Comparison of ENCODE assay signal across 19 cellular contexts in the genomic region with DNA sequence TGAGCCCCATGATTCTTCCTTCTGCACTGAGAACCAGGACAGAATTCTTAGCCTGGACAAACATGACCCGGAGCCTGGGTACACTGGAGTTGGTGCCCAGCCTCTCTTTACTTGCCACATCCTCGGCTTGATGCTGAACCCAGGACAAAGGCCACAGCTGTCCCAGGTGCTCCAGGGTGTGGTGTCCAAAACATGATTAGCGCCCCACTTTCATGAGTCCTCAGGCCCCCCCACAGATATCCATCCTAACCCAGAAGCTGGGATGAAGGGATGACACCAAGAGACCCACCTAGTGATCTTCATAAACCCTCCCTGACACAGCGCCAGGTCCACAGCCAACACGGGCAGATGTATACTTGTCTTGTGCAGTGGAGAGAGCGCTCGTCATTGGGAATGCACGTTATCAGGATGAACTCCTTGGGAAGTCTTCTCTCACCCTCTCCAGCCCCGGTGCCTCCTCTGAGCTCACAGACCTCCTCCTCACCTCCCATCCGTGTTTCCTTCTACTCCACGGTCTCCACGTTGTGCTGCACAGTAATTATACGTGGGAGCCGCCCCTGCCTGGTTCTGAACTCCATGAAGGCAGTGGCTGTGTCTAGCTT. TPM values are rescaled to one million over a fixed set of nuclear protein-coding genes. Genes with fewer than 3 reads are reported as not detected.
DNase-seq lines count a peak whose midpoint lies in the region; ATAC-seq and TF ChIP-seq lines count a peak whose summit lies in the region.
"Had no signal": no experiment of that assay in that cellular context is flagged by ENCODE, and none has a peak within 500 bp of the region (broad histone marks: within the 10 kb centered on the region; RNA-seq: fewer than 3 reads in every experiment).

No MANE protein-coding gene starts in this region.

- H3K36me3 ChIP-seq in breast epithelium (no peaks in the 10 kb centered on the region), endodermal cell (ENCODE audit: control insufficient read depth, insufficient read depth, low read length) (no peaks in the 10 kb centered on the region), thyroid gland (no peaks in the 10 kb centered on the region)
- H3K36me3 ChIP-seq: pancreas had no signal

- H3K4me3 ChIP-seq in breast epithelium (no peak overlapping the region), endodermal cell (ENCODE audit: low read length) (no peak overlapping the region), thyroid gland (replicated peaks in 1 of 3) (no peak overlapping the region)
- H3K4me3 ChIP-seq: lung, pancreas had no signal

- WGBS in endodermal cell (ENCODE audit: insufficient coverage in 1 of 2, insufficient read length in 1 of 2), 2 experiments = 92 to 94% methylated on average over 9 to 14 of the region's 14 CpGs
- WGBS in thyroid gland, 2 donors = 78 to 81% methylated on average over 14 of the region's 14 CpGs

- no peaks in the 10 kb centered on the region for H3K27me3 Mint-ChIP-seq in MCF 10A (ENCODE audit: insufficient read depth, unreplicated experiment)
- no peaks in the 10 kb centered on the region for H3K27me3 Mint-ChIP-seq in endodermal cell (ENCODE audit: insufficient read depth)
- H3K27me3 Mint-ChIP-seq in nephron (ENCODE audit: low read depth) = no peaks in the 10 kb centered on the region
- H3K27me3 Mint-ChIP-seq in activated T-helper 1 cell treated with anti-CD3 and anti-CD28 coated beads, Interleukin-12 subunit alpha, Interleukin-12 subunit beta, Interleukin-2, Interleukin-4 antibody, amounts not matched to agents 30 ng/mL and 10 ng/mL and 1 ng/mL, durations not matched to agents 14 hours and 24 hours and 36 hours (ENCODE audit: insufficient read depth) = peaks cover 3% of the 10 kb centered on the region
- H3K27me3 Mint-ChIP-seq: activated CD4-positive, alpha-beta T cell treated with anti-CD3 and anti-CD28 coated beads for 36 hours; stimulated activated naive CD8-positive, alpha-beta T cell treated with anti-CD3 and anti-CD28 coated beads, Interleukin-15, amount 100 ng/mL, for 72 hours had no signal

- H3K9me3 Mint-ChIP-seq in MCF 10A (ENCODE audit: unreplicated experiment) = no peaks in the 10 kb centered on the region
- H3K9me3 Mint-ChIP-seq in endodermal cell = no peaks in the 10 kb centered on the region
- H3K9me3 Mint-ChIP-seq in nephron = no peaks in the 10 kb centered on the region
- no peaks in the 10 kb centered on the region for H3K9me3 Mint-ChIP-seq in activated T-helper 1 cell treated with anti-CD3 and anti-CD28 coated beads, Interleukin-12 subunit alpha, Interleukin-12 subunit beta, Interleukin-2, Interleukin-4 antibody, amounts not matched to agents 30 ng/mL and 10 ng/mL and 1 ng/mL, durations not matched to agents 14 hours and 24 hours and 36 hours
- H3K9me3 Mint-ChIP-seq: activated naive CD4-positive, alpha-beta T cell treated with anti-CD3 and anti-CD28 coated beads, Interleukin-2, amount 50 U/mL, for 24 hours; activated T-cell treated with anti-CD3 and anti-CD28 coated beads, Interleukin-2, amount 50 U/mL, for 72 hours; stimulated activated naive CD8-positive, alpha-beta T cell treated with anti-CD3 and anti-CD28 coated beads, Interleukin-15, amount 100 ng/mL, for 72 hours had no signal

- no TSS peak for BruUV-seq in MCF 10A (replicated peaks; lab: Mats Ljungman, UMichigan)

- POLR2A ChIA-PET in MCF 10A (lab: Yijun Ruan, JAX) = no interaction called here

- TF ChIP-seq CTCF in breast epithelium (IDR thresholded peaks at IDR 0.05) = no peak
- TF ChIP-seq CTCF in MCF 10A (IDR thresholded peaks at IDR 0.05; ENCODE audit: unreplicated experiment) = no peak
- no peak for TF ChIP-seq CTCF in endodermal cell (conservative IDR thresholded peaks at IDR 0.05)
- TF ChIP-seq CTCF in nephron (IDR thresholded peaks at IDR 0.05; ENCODE audit: unreplicated experiment in 3 of 3) = no peak
- no peak for TF ChIP-seq CTCF in thyroid gland (IDR thresholded peaks at IDR 0.05)

- H3K36me3 Mint-ChIP-seq in MCF 10A (ENCODE audit: insufficient read depth, unreplicated experiment) = no peaks in the 10 kb centered on the region
- H3K36me3 Mint-ChIP-seq in endodermal cell (ENCODE audit: low read depth) = no peaks in the 10 kb centered on the region
- H3K36me3 Mint-ChIP-seq in nephron (ENCODE audit: low read depth) = no peaks in the 10 kb centered on the region
- H3K36me3 Mint-ChIP-seq in activated T-helper 1 cell treated with anti-CD3 and anti-CD28 coated beads, Interleukin-12 subunit alpha, Interleukin-12 subunit beta, Interleukin-2, Interleukin-4 antibody, amounts not matched to agents 30 ng/mL and 10 ng/mL and 1 ng/mL, durations not matched to agents 14 hours and 24 hours and 36 hours (ENCODE audit: low read depth) = no peaks in the 10 kb centered on the region
- H3K36me3 Mint-ChIP-seq: activated naive CD4-positive, alpha-beta T cell treated with anti-CD3 and anti-CD28 coated beads, Interleukin-2, amount 50 U/mL, for 24 hours had no signal

- no peak for DNase-seq in breast epithelium (ENCODE audit: low spot score in 2 of 2)
- DNase-seq in MCF 10A (ENCODE audit: unreplicated experiment) = no peak
- peak; percentile 41 for DNase-seq in endodermal cell
- DNase-seq in thyroid gland = no peak
- DNase-seq in activated T-helper 1 cell treated with anti-CD3 and anti-CD28 coated beads, Interleukin-12 subunit alpha, Interleukin-12 subunit beta, Interleukin-2, Interleukin-4 antibody, amounts not matched to agents 30 ng/mL and 10 ng/mL and 1 ng/mL, durations not matched to agents 14 hours and 24 hours and 36 hours (ENCODE audit: low spot score) = no peak
- DNase-seq in SKM-1 (lab: John Stamatoyannopoulos, UW; ENCODE audit: unreplicated experiment) = no peak
- DNase-seq: activated CD4-positive, alpha-beta T cell treated with anti-CD3 and anti-CD28 coated beads for 36 hours; activated T-cell treated with anti-CD3 and anti-CD28 coated beads, Interleukin-2, amount 50 U/mL, for 72 hours; aorta; NCI-H1694; pancreas; stimulated activated CD4-positive, alpha-beta T cell treated with anti-CD3 and anti-CD28 coated beads, Interleukin-2, amount 100 ng/mL, for 48 hours; stimulated activated naive CD8-positive, alpha-beta T cell treated with anti-CD3 and anti-CD28 coated beads, Interleukin-15, amount 100 ng/mL, for 72 hours had no signal

- no peak overlapping the region for H3K9ac ChIP-seq in endodermal cell (ENCODE audit: extremely low read depth, low read length, poor library complexity, severe bottlenecking)

- TF ChIP-seq POLR2A in breast epithelium (IDR thresholded peaks at IDR 0.05) (no peak), thyroid gland (IDR thresholded peaks at IDR 0.05) (no peak)

- H3K27me3 ChIP-seq in breast epithelium (no peaks in the 10 kb centered on the region), endodermal cell (ENCODE audit: control insufficient read depth, insufficient read depth, low read length, poor library complexity, severe bottlenecking) (no peaks in the 10 kb centered on the region), thyroid gland (no peaks in the 10 kb centered on the region)
- H3K27me3 ChIP-seq: pancreas had no signal

- peaks cover 11 to 15% of the 10 kb centered on the region in 2 donors for H3K4me1 ChIP-seq in breast epithelium
- peaks cover 56% of the 10 kb centered on the region for H3K4me1 ChIP-seq in endodermal cell (ENCODE audit: control insufficient read depth, insufficient read depth, low read length)
- H3K4me1 ChIP-seq in thyroid gland = peaks cover 30 to 43% of the 10 kb centered on the region in 2 donors
- H3K4me1 ChIP-seq: pancreas had no signal

- intact Hi-C loops in breast epithelium (cut with DNase I; ENCODE audit: low total_unique reads) (no loop called here), MCF 10A (cut with micrococcal nuclease) (no loop called here), thyroid gland (cut with DNase I) (no loop called here)
- intact Hi-C loops in activated T-helper 1 cell treated with anti-CD3 and anti-CD28 coated beads, Interleukin-12 subunit alpha, Interleukin-12 subunit beta, Interleukin-2, Interleukin-4 antibody, amounts not matched to agents 30 ng/mL and 10 ng/mL and 1 ng/mL, durations not matched to agents 14 hours and 24 hours and 36 hours (cut with micrococcal nuclease) = no loop called here

- no peaks in the 10 kb centered on the region for H3K9me3 ChIP-seq in breast epithelium
- H3K9me3 ChIP-seq in endodermal cell (ENCODE audit: control insufficient read depth, low read length) = no peaks in the 10 kb centered on the region
- H3K9me3 ChIP-seq in thyroid gland = no peaks in the 10 kb centered on the region
- H3K9me3 ChIP-seq: pancreas had no signal

- CTCF ChIA-PET in MCF 10A (lab: Yijun Ruan, JAX) = no interaction called here

- no peak overlapping the region for H3K4me3 Mint-ChIP-seq in MCF 10A (ENCODE audit: unreplicated experiment)
- peak overlapping the region; percentile 11 for H3K4me3 Mint-ChIP-seq in endodermal cell
- H3K4me3 Mint-ChIP-seq in nephron = peak overlapping the region in 2 of 3 experiments; percentile 22 to 48
- H3K4me3 Mint-ChIP-seq in activated T-helper 1 cell treated with anti-CD3 and anti-CD28 coated beads, Interleukin-12 subunit alpha, Interleukin-12 subunit beta, Interleukin-2, Interleukin-4 antibody, amounts not matched to agents 30 ng/mL and 10 ng/mL and 1 ng/mL, durations not matched to agents 14 hours and 24 hours and 36 hours = no peak overlapping the region
- H3K4me3 Mint-ChIP-seq: activated CD4-positive, alpha-beta T cell treated with anti-CD3 and anti-CD28 coated beads for 36 hours; activated naive CD4-positive, alpha-beta T cell treated with anti-CD3 and anti-CD28 coated beads, Interleukin-2, amount 50 U/mL, for 24 hours; activated T-cell treated with anti-CD3 and anti-CD28 coated beads, Interleukin-2, amount 50 U/mL, for 72 hours; stimulated activated naive CD8-positive, alpha-beta T cell treated with anti-CD3 and anti-CD28 coated beads, Interleukin-15, amount 100 ng/mL, for 72 hours had no signal

- no peaks in the 10 kb centered on the region for H3K4me1 Mint-ChIP-seq in MCF 10A (ENCODE audit: insufficient read depth, unreplicated experiment)
- H3K4me1 Mint-ChIP-seq in endodermal cell = peaks cover 79% of the 10 kb centered on the region
- H3K4me1 Mint-ChIP-seq in nephron = peaks cover 62% of the 10 kb centered on the region
- no peaks in the 10 kb centered on the region for H3K4me1 Mint-ChIP-seq in activated T-helper 1 cell treated with anti-CD3 and anti-CD28 coated beads, Interleukin-12 subunit alpha, Interleukin-12 subunit beta, Interleukin-2, Interleukin-4 antibody, amounts not matched to agents 30 ng/mL and 10 ng/mL and 1 ng/mL, durations not matched to agents 14 hours and 24 hours and 36 hours (ENCODE audit: low read depth)
- H3K4me1 Mint-ChIP-seq: activated CD4-positive, alpha-beta T cell treated with anti-CD3 and anti-CD28 coated beads for 36 hours; activated naive CD4-positive, alpha-beta T cell treated with anti-CD3 and anti-CD28 coated beads, Interleukin-2, amount 50 U/mL, for 24 hours; stimulated activated naive CD8-positive, alpha-beta T cell treated with anti-CD3 and anti-CD28 coated beads, Interleukin-15, amount 100 ng/mL, for 72 hours had no signal

- peak overlapping the region; percentile 51 to 61 for H3K27ac ChIP-seq in breast epithelium
- H3K27ac ChIP-seq in endodermal cell (ENCODE audit: low read depth, low read length) = peak overlapping the region; percentile 7
- peak overlapping the region; percentile 87 to 93 (median 91) for H3K27ac ChIP-seq in thyroid gland
- H3K27ac ChIP-seq: pancreas had no signal

- no peak for ATAC-seq in HG02973 (IDR thresholded peaks at IDR 0.05; ENCODE audit: unreplicated experiment)
- ATAC-seq: activated CD4-positive, alpha-beta T cell treated with anti-CD3 and anti-CD28 coated beads for 36 hours; activated T-cell treated with anti-CD3 and anti-CD28 coated beads, Interleukin-2, amount 50 U/mL, for 72 hours; stimulated activated naive CD8-positive, alpha-beta T cell treated with anti-CD3 and anti-CD28 coated beads, Interleukin-15, amount 100 ng/mL, for 72 hours had no signal

- no peak overlapping the region for H3K27ac Mint-ChIP-seq in MCF 10A (ENCODE audit: low read depth, unreplicated experiment)
- peak overlapping the region; percentile 82 for H3K27ac Mint-ChIP-seq in endodermal cell
- H3K27ac Mint-ChIP-seq in nephron = peak overlapping the region; percentile 86 to 98 (median 97)
- no peak overlapping the region for H3K27ac Mint-ChIP-seq in activated T-helper 1 cell treated with anti-CD3 and anti-CD28 coated beads, Interleukin-12 subunit alpha, Interleukin-12 subunit beta, Interleukin-2, Interleukin-4 antibody, amounts not matched to agents 30 ng/mL and 10 ng/mL and 1 ng/mL, durations not matched to agents 14 hours and 24 hours and 36 hours
- H3K27ac Mint-ChIP-seq: activated CD4-positive, alpha-beta T cell treated with anti-CD3 and anti-CD28 coated beads for 36 hours; activated naive CD4-positive, alpha-beta T cell treated with anti-CD3 and anti-CD28 coated beads, Interleukin-2, amount 50 U/mL, for 24 hours; activated T-cell treated with anti-CD3 and anti-CD28 coated beads, Interleukin-2, amount 50 U/mL, for 72 hours; stimulated activated naive CD8-positive, alpha-beta T cell treated with anti-CD3 and anti-CD28 coated beads, Interleukin-15, amount 100 ng/mL, for 72 hours had no signal

RNA-seq across cellular contexts. Expression of gene ABCA4, which starts 3.6 kb away (rescaled TPM):
- total RNA-seq in breast epithelium (1 to 10 TPM in 2 of 3 donors, under 1 TPM in 1; 0.16 to 3.5 (median 1.3) TPM), MCF 10A (2022) (0.20 TPM in 1 of 2 replicates, not detected in the other), endodermal cell (1 to 10 TPM; 1.6 to 1.7 TPM), thyroid gland (1 to 10 TPM in 1 of 4 donors, under 1 TPM in 3; 0.44 to 1.0 (median 0.82) TPM)
- polyA plus RNA-seq in endodermal cell (2013, experiment 1 of 2) = 0.61 TPM
- polyA plus RNA-seq in endodermal cell (2013, experiment 2 of 2) = 0.54 TPM
- total RNA-seq in activated T-helper 1 cell treated with anti-CD3 and anti-CD28 coated beads, Interleukin-12 subunit alpha, Interleukin-12 subunit beta, Interleukin-2, Interleukin-4 antibody, amounts not matched to agents 30 ng/mL and 10 ng/mL and 1 ng/mL, durations not matched to agents 14 hours and 24 hours and 36 hours = 0.29 TPM in 1 of 2 replicates, not detected in the other
- total RNA-seq: A172; activated CD8-positive, alpha-beta memory T cell treated with anti-CD3 and anti-CD28 coated beads for 36 hours had no signal

Comparison
In these comparisons a context has a peak if more than half of its experiments do, and no peak if none do; other contexts are left out.
1. H3K27ac ChIP-seq: peak in every context shown above with its lines; median percentile 91 in thyroid gland; 56 in breast epithelium; 7 in endodermal cell.
2. H3K27ac Mint-ChIP-seq: peak in endodermal cell (single experiment) and nephron (3 of 3); none in MCF 10A (single experiment) and activated T-helper 1 cell treated with anti-CD3 and anti-CD28 coated beads, Interleukin-12 subunit alpha, Interleukin-12 subunit beta, Interleukin-2, Interleukin-4 antibody, amounts not matched to agents 30 ng/mL and 10 ng/mL and 1 ng/mL, durations not matched to agents 14 hours and 24 hours and 36 hours (single experiment).
3. H3K4me3 Mint-ChIP-seq: peak in endodermal cell (single experiment) and nephron (2 of 3); none in MCF 10A (single experiment) and activated T-helper 1 cell treated with anti-CD3 and anti-CD28 coated beads, Interleukin-12 subunit alpha, Interleukin-12 subunit beta, Interleukin-2, Interleukin-4 antibody, amounts not matched to agents 30 ng/mL and 10 ng/mL and 1 ng/mL, durations not matched to agents 14 hours and 24 hours and 36 hours (single experiment).